In the genomic region with DNA sequence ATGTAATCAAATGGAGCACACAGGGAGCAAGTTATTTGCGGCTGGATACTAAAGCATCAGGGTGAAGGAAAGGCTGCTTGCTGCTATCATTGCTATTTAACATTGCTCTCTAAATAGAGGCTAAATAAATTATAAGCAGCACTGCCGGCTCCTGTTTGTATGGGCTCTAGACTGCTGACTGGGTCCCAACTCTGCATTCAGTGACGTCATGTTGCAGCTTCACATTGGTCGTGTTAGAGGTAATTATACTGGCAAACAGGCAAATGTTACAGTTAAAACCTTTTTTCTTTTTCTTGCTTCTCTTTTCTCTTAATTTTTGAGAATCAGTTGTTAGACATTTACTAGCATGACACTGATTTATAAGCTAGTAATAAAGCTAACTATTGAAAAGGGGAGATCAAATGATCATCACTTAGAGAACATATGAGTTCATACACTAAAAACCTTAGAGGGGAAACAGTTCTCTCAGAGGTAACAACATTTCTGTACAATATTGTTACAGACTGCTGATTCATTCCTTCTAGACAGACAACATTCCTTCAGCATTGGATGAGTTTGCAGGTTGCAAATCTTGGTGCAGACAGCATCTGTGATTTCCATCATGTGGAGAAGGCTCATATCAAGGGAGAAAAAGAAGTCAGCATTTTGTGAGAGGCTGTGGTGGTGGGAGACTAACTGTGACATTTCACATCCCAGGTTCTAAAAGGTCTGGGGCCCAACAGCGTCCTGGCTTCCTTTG, we compare ENCODE assay signal across 24 cellular contexts. TPM values are rescaled to one million over a fixed set of nuclear protein-coding genes. Genes with fewer than 3 reads are reported as not detected.
DNase-seq lines count a peak whose midpoint lies in the region; FAIRE-seq and TF ChIP-seq lines count a peak whose summit lies in the region.
"Had no signal": no experiment of that assay in that cellular context is flagged by ENCODE, and none has a peak within 500 bp of the region (broad histone marks: within the 10 kb centered on the region; RNA-seq: fewer than 3 reads in every experiment).

No MANE protein-coding gene starts in this region.

- H3K27ac ChIP-seq in PC-9 (0 out of 2 replicates have a peak overlapping the region, but pooled peaks have one; percentile 26), endothelial cell of umbilical vein (ENCODE audit: insufficient read depth, low read depth, low read length) (no peak overlapping the region), kidney (ENCODE audit: low read depth in 2 of 2, low read length in 2 of 2) (no peak overlapping the region)
- H3K27ac ChIP-seq: BLaER1, RWPE1 had no signal

- no peaks in the 10 kb centered on the region for H3K27me3 Mint-ChIP-seq in neural crest cell (ENCODE audit: low read depth)

- H4K20me1 ChIP-seq in PC-9 (ENCODE audit: insufficient read depth), result no peaks in the 10 kb centered on the region
- H4K20me1 ChIP-seq in endothelial cell of umbilical vein (replicated peaks; ENCODE audit: control insufficient read depth, extremely low read depth, insufficient read depth, low read length), result no peaks in the 10 kb centered on the region
- H4K20me1 ChIP-seq: BLaER1 had no signal

- H3K36me3 ChIP-seq in PC-9 (ENCODE audit: low read depth) (no peaks in the 10 kb centered on the region), endothelial cell of umbilical vein (ENCODE audit: control insufficient read depth in 2 of 2, extremely low read depth in 1 of 2, insufficient read depth in 2 of 2, low read length in 2 of 2) (no peaks in the 10 kb centered on the region), BE2C (no peaks in the 10 kb centered on the region), kidney (ENCODE audit: control insufficient read depth in 1 of 2, insufficient read depth in 2 of 2, low read length in 2 of 2) (no peaks in the 10 kb centered on the region)
- H3K36me3 ChIP-seq: BLaER1 had no signal

- dilution Hi-C loops in endothelial cell of umbilical vein (cut with MboI; ENCODE audit: extremely low pct_ligation_motif_present, low sequenced_read_pairs), result no loop called here

- CTCF ChIA-PET in PC-9 (lab: Charles Lee), result no interaction called here
- CTCF ChIA-PET in endothelial cell of umbilical vein (lab: Charles Lee), result interaction anchor here (1.0 to 1.7 kb wide), 3 partner anchors 9 to 52 kb away, joined by 3 to 7 read pairs (median 4); no protein-coding TSS in a partner anchor

- no peaks in the 10 kb centered on the region; the same call in 1 of the 2 replicates for H3K9me3 ChIP-seq in PC-9 (ENCODE audit: insufficient read depth, low read depth)
- no peaks in the 10 kb centered on the region for H3K9me3 ChIP-seq in endothelial cell of umbilical vein (replicated peaks; ENCODE audit: control insufficient read depth, insufficient read depth, low read length)
- no peaks in the 10 kb centered on the region for H3K9me3 ChIP-seq in BE2C
- H3K9me3 ChIP-seq in kidney (ENCODE audit: control insufficient read depth in 1 of 2, low read length in 2 of 2), result no peaks in the 10 kb centered on the region

- TF ChIP-seq CTCF in PC-9 (conservative IDR thresholded peaks at IDR 0.05) (no peak), endothelial cell of umbilical vein (IDR thresholded peaks at IDR 0.05; ENCODE audit: extremely low read depth in 1 of 2, insufficient read depth in 1 of 2, low read depth in 1 of 2, low read length in 2 of 2) (no peak), neural crest cell (conservative IDR thresholded peaks at IDR 0.05) (no peak), BE2C (IDR thresholded peaks at IDR 0.05; ENCODE audit: low read depth, low read length) (no peak), kidney (IDR thresholded peaks at IDR 0.05; ENCODE audit: borderline replicate concordance, extremely low read depth, insufficient read depth) (no peak)

- H3K27me3 ChIP-seq in PC-9 (ENCODE audit: insufficient read depth, low read depth) (no peaks in the 10 kb centered on the region), endothelial cell of umbilical vein (ENCODE audit: control insufficient read depth in 2 of 2, insufficient read depth in 2 of 2, low read length in 2 of 2) (peaks cover 3 to 6% of the 10 kb centered on the region in 2 experiments), BE2C (no peaks in the 10 kb centered on the region)
- H3K27me3 ChIP-seq: BLaER1 had no signal

- H3K36me3 Mint-ChIP-seq in neural crest cell (ENCODE audit: low read depth), result peaks cover 9% of the 10 kb centered on the region
- H3K36me3 Mint-ChIP-seq: CD4-positive, alpha-beta memory T cell had no signal

- no peaks in the 10 kb centered on the region for H3F3A ChIP-seq in PC-9 (ENCODE audit: insufficient read depth, low read depth)

- H3K4me1 ChIP-seq in PC-9 (replicated peaks; ENCODE audit: insufficient read depth), result peaks cover 13% of the 10 kb centered on the region
- peaks cover 9% of the 10 kb centered on the region for H3K4me1 ChIP-seq in endothelial cell of umbilical vein (ENCODE audit: control insufficient read depth, extremely low read depth, insufficient read depth, low read length)
- H3K4me1 ChIP-seq in BE2C, result no peaks in the 10 kb centered on the region
- H3K4me1 ChIP-seq in kidney (ENCODE audit: control insufficient read depth in 1 of 2, insufficient read depth in 1 of 2, low read depth in 1 of 2, low read length in 2 of 2), result no peaks in the 10 kb centered on the region

- no peak overlapping the region for H3K4me3 Mint-ChIP-seq in neural crest cell
- H3K4me3 Mint-ChIP-seq: CD4-positive, alpha-beta memory T cell; GM23338 had no signal

- peak; percentile 44 for FAIRE-seq in endothelial cell of umbilical vein (lab: Jason Lieb, UNC)
- FAIRE-seq in kidney (lab: Jason Lieb, UNC), result no peak
- FAIRE-seq: A204.1, GM12891, GM19239, HTR-8/SVneo had no signal

- peaks cover 9% of the 10 kb centered on the region for H3K9me3 Mint-ChIP-seq in neural crest cell
- H3K9me3 Mint-ChIP-seq: GM23338 had no signal

- H3K27ac Mint-ChIP-seq in neural crest cell (ENCODE audit: unreplicated experiment), result peak overlapping the region; percentile 82
- H3K27ac Mint-ChIP-seq: CD4-positive, alpha-beta memory T cell; GM23338 had no signal

- no peak overlapping the region for H3K4me3 ChIP-seq in PC-9
- H3K4me3 ChIP-seq in endothelial cell of umbilical vein (replicated peaks in 1 of 3; ENCODE audit: insufficient read depth in 1 of 3, low read depth in 1 of 3, low read length in 3 of 3), result no peak overlapping the region
- no peak overlapping the region for H3K4me3 ChIP-seq in BE2C (ENCODE audit: low read depth, low read length)
- H3K4me3 ChIP-seq in kidney (ENCODE audit: low read length in 2 of 2), result no peak overlapping the region
- H3K4me3 ChIP-seq: BLaER1, GM23338 had no signal

- BruUV-seq in PC-9 (replicated peaks; lab: Mats Ljungman, UMichigan), result no TSS peak
- no TSS peak for BruUV-seq in endothelial cell of umbilical vein (replicated peaks; lab: Mats Ljungman, UMichigan)

- H3K79me2 ChIP-seq in PC-9 (ENCODE audit: low read depth), result no peaks in the 10 kb centered on the region
- no peaks in the 10 kb centered on the region for H3K79me2 ChIP-seq in endothelial cell of umbilical vein (ENCODE audit: control insufficient read depth, insufficient read depth, low read length)

- intact Hi-C loops in PC-9 (cut with micrococcal nuclease; ENCODE audit: unreplicated experiment), result no loop called here
- intact Hi-C loops in endothelial cell of umbilical vein (cut with micrococcal nuclease), result no loop called here
- intact Hi-C loops in kidney (cut with DNase I), result no loop called here

- H3K4me2 ChIP-seq in PC-9 (peak overlapping the region; percentile 20; the same call in 1 of the 2 replicates), endothelial cell of umbilical vein (ENCODE audit: insufficient read depth, low read length) (no peak overlapping the region)
- H3K4me2 ChIP-seq: BLaER1, GM23338 had no signal

- POLR2A ChIA-PET in PC-9 (lab: Charles Lee; ENCODE audit: unreplicated experiment) (no interaction called here), endothelial cell of umbilical vein (lab: Charles Lee) (no interaction called here)

- no peaks in the 10 kb centered on the region for H3K9me1 ChIP-seq in endothelial cell of umbilical vein (replicated peaks; ENCODE audit: control insufficient read depth, extremely low read depth, insufficient read depth, low read length)

- DNase-seq in AG08396 (ENCODE audit: low spot score) (peak; percentile 41), PC-9 (peak in 1 of 2 experiments; percentile 43), endothelial cell of umbilical vein (ENCODE audit: low read depth, low spot score) (no peak), neural crest cell (ENCODE audit: low read depth, low spot score) (no peak), NCI-H2107 treated with DMSO at 0.1 percent for 48 hours (lab: John Stamatoyannopoulos, UW; ENCODE audit: unreplicated experiment) (no peak), BE2C (no peak), nucleus accumbens (lab: John Stamatoyannopoulos, UW) (no peak), kidney (no peak)
- DNase-seq: Calu3; CD4-positive, alpha-beta memory T cell; DMS53; EL; NCI-H1105 treated with DMSO at 0.1 percent for 48 hours; NCI-H1694; NCI-H2227 treated with DMSO at 0.1 percent for 48 hours; NCI-H524 treated with DMSO at 0.1 percent for 48 hours; PC-3 had no signal

- peaks cover 28% of the 10 kb centered on the region for H3K4me1 Mint-ChIP-seq in neural crest cell
- H3K4me1 Mint-ChIP-seq: CD4-positive, alpha-beta memory T cell had no signal

- no peak for TF ChIP-seq POLR2A in endothelial cell of umbilical vein (IDR thresholded peaks at IDR 0.05; ENCODE audit: low read depth, low read length)

- H3K9ac ChIP-seq in endothelial cell of umbilical vein (replicated peaks; ENCODE audit: extremely low read depth, insufficient read depth, low read length), result no peak overlapping the region
- no peak overlapping the region for H3K9ac ChIP-seq in kidney (ENCODE audit: low read length in 2 of 2)
- H3K9ac ChIP-seq: BLaER1 had no signal

- H3K9me2 ChIP-seq in PC-9 (ENCODE audit: insufficient read depth), result no peaks in the 10 kb centered on the region

- peak overlapping the region; percentile 19; the same call in 1 of the 2 replicates for H2AFZ ChIP-seq in PC-9
- no peak overlapping the region for H2AFZ ChIP-seq in endothelial cell of umbilical vein (ENCODE audit: low read depth, low read length)
- H2AFZ ChIP-seq: GM23338 had no signal

TF ChIP-seq in endothelial cell of umbilical vein, 7 proteins besides CTCF, POLR2A, EP300 and RAD21 (continues in another document):
- no peak for TF ChIP-seq GATA2 (IDR thresholded peaks at IDR 0.05; ENCODE audit: insufficient read depth, insufficient read length, low read depth, low read length)

RNA-seq across cellular contexts. Expression of a gene that starts 15.9 kb away (rescaled TPM):
- total RNA-seq in PC-9 (2021) (0.48 and 0.85 TPM in 2 replicates), endothelial cell of umbilical vein (not detected in 2 replicates), neural crest cell (not detected in 2 replicates), kidney (not detected)
- polyA plus RNA-seq in endothelial cell of umbilical vein (not detected in 2 replicates), kidney (ENCODE audit: insufficient read depth, low read depth, low replicate concordance) (not detected)
- not detected in 2 replicates for polyA plus RNA-seq in endothelial cell of umbilical vein (2011; cell fraction: cytosol; rRNA removed)
- polyA plus RNA-seq in endothelial cell of umbilical vein (2011; cell fraction: nucleus; rRNA removed), result not detected in 2 replicates
- polyA plus RNA-seq in endothelial cell of umbilical vein (2012), result not detected in 2 replicates
- polyA minus RNA-seq in endothelial cell of umbilical vein, result not detected in 2 replicates
- polyA minus RNA-seq in endothelial cell of umbilical vein (2011; cell fraction: cytosol; rRNA and poly(A)+ RNA removed), result not detected
- not detected in 2 replicates for polyA minus RNA-seq in endothelial cell of umbilical vein (2011; cell fraction: nucleus; rRNA and poly(A)+ RNA removed)
- 0.69 TPM for polyA plus RNA-seq in BE2C (2012; ENCODE audit: insufficient read depth, insufficient read length, low read depth)
- total RNA-seq: Calu3; CD4-positive, alpha-beta memory T cell; GM23338 had no signal
- polyA plus RNA-seq: CD4-positive, alpha-beta memory T cell; GM23338 had no signal
